In the genomic region with DNA sequence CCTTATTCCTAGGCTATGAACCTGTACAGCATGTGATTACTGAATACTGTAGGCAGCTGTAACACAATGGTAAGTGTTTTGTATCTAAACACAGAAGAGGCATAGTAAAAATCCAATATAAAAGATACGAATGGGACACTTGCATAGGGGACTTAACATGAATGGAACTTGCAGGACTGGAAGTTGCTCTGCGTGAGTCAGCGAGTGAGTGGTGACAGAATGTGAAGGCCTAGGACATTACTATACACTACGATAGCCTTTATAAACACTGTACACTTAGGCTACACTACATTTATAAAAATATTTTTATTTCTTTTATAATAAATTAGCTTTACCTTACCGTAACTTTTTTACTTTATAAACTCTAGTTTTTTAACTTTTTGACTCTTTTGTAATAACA, we compare ENCODE assay signal across 23 cellular contexts.
DNase-seq lines count a peak whose midpoint lies in the region; ATAC-seq, FAIRE-seq and TF ChIP-seq lines count a peak whose summit lies in the region.
"Had no signal": no experiment of that assay in that cellular context is flagged by ENCODE, and none has a peak within 500 bp of the region (broad histone marks: within the 10 kb centered on the region; RNA-seq: fewer than 3 reads in every experiment).

No MANE protein-coding gene starts in this region.

- TF ChIP-seq EP300 in K562 (IDR thresholded peaks at IDR 0.05; ENCODE audit: low read length): no peak

- H3K9ac ChIP-seq in K562 (ENCODE audit: insufficient read depth in 1 of 2, low read depth in 2 of 2, low read length in 2 of 2) (no peak overlapping the region), smooth muscle cell (ENCODE audit: low read depth) (no peak overlapping the region)
- H3K9ac ChIP-seq: BLaER1 treated with 17β-estradiol and CSF1 and Interleukin-3, amounts not matched to agents 10 nM and 100 nM had no signal

- H3K27ac ChIP-seq in K562 (ENCODE audit: extremely low read depth, low read depth, low read length): peak overlapping the region; percentile 47; the same call in 1 of the 3 replicates
- peak overlapping the region; percentile 79 for H3K27ac ChIP-seq in smooth muscle cell (ENCODE audit: low read depth)
- no peak overlapping the region for H3K27ac ChIP-seq in spleen
- H3K27ac ChIP-seq: 22Rv1; BLaER1 treated with 17β-estradiol and CSF1 and Interleukin-3, amounts not matched to agents 10 nM and 100 nM had no signal

- DNase-seq in M059J (ENCODE audit: low read depth) (peak; percentile 3), K562 (ENCODE audit: extremely low read depth in 1 of 4, low spot score in 3 of 4) (peak in 1 of 4 experiments; percentile 29), epithelial cell of esophagus (ENCODE audit: low read depth) (peak; percentile 65), smooth muscle cell (lab: John Stamatoyannopoulos, UW; ENCODE audit: unreplicated experiment) (no peak), spleen (no peak), H4 (ENCODE audit: low spot score) (no peak)
- DNase-seq: AML-193; BE2C; CD4-positive, alpha-beta T cell; CD8-positive, alpha-beta memory T cell; DMS 273 treated with DMSO at 0.1 percent for 48 hours; DMS79; GDM1 had no signal

- no peaks in the 10 kb centered on the region for H3F3A ChIP-seq in smooth muscle cell (ENCODE audit: low read depth)

- no TSS peak for BruUV-seq in K562 (replicated peaks; lab: Mats Ljungman, UMichigan)

- H3K79me2 ChIP-seq in K562 (ENCODE audit: control insufficient read depth, insufficient read depth, low read length) (no peaks in the 10 kb centered on the region), smooth muscle cell (ENCODE audit: low read depth) (no peaks in the 10 kb centered on the region)

- no peak for TF ChIP-seq POLR2A in K562 (conservative IDR thresholded peaks at IDR 0.05)
- no peak for TF ChIP-seq POLR2A in spleen (IDR thresholded peaks at IDR 0.05)

- H2AFZ ChIP-seq in K562 (ENCODE audit: low read depth, low read length) (peak overlapping the region; percentile 28; the same call in 1 of the 2 replicates), smooth muscle cell (ENCODE audit: low read depth) (no peak overlapping the region)
- H2AFZ ChIP-seq: GM23338 had no signal

- H3K4me1 ChIP-seq in K562 (replicated peaks in 1 of 2; ENCODE audit: control insufficient read depth in 2 of 2, insufficient read depth in 2 of 2, low read length in 2 of 2) (peaks cover 0 to 9% of the 10 kb centered on the region in 2 experiments; a peak in 2 of 5 replicates), smooth muscle cell (ENCODE audit: low read depth) (no peaks in the 10 kb centered on the region), spleen (no peaks in the 10 kb centered on the region)
- H3K4me1 ChIP-seq: BE2C; BLaER1 treated with 17β-estradiol and CSF1 and Interleukin-3, amounts not matched to agents 10 nM and 100 nM; HAP-1 had no signal

- no peaks in the 10 kb centered on the region for H3K27me3 ChIP-seq in K562 (ENCODE audit: control insufficient read depth in 2 of 2, insufficient read depth in 2 of 2, low read length in 2 of 2)
- H3K27me3 ChIP-seq in smooth muscle cell (ENCODE audit: low read depth): no peaks in the 10 kb centered on the region
- no peaks in the 10 kb centered on the region for H3K27me3 ChIP-seq in spleen (replicated peaks in 1 of 7)
- H3K27me3 ChIP-seq: BE2C; BLaER1 treated with 17β-estradiol and CSF1 and Interleukin-3, amounts not matched to agents 10 nM and 100 nM had no signal

- H3K9me3 ChIP-seq in K562 (replicated peaks; ENCODE audit: control insufficient read depth, insufficient read depth, low read depth, low read length) (no peaks in the 10 kb centered on the region; the same call in 1 of the 2 replicates), smooth muscle cell (replicated peaks; ENCODE audit: low read depth) (no peaks in the 10 kb centered on the region), spleen (no peaks in the 10 kb centered on the region)
- H3K9me3 ChIP-seq: BE2C; BLaER1 treated with 17β-estradiol and CSF1 and Interleukin-3, amounts not matched to agents 10 nM and 100 nM; HAP-1 had no signal

- in situ Hi-C loops in K562 (cut with MboI): no loop called here

- H3K9me1 ChIP-seq in K562 (ENCODE audit: control insufficient read depth, insufficient read depth, low read length): no peaks in the 10 kb centered on the region

- TF ChIP-seq CTCF in K562 (IDR thresholded peaks at IDR 0.05 in 2 of 3, conservative IDR thresholded peaks at IDR 0.05 in 1 of 3; ENCODE audit: insufficient read depth in 2 of 3, low read depth in 1 of 3, low read length in 3 of 3) (no peak), epithelial cell of esophagus (IDR thresholded peaks at IDR 0.05; ENCODE audit: insufficient read depth, low read depth, low read length, missing control alignments) (no peak), smooth muscle cell (IDR thresholded peaks at IDR 0.05; ENCODE audit: borderline replicate concordance, insufficient read depth, poor library complexity, severe bottlenecking) (no peak), spleen (IDR thresholded peaks at IDR 0.05 in 8 of 11, conservative IDR thresholded peaks at IDR 0.05 in 3 of 11) (no peak)

- CTCF ChIA-PET in K562 (lab: Yijun Ruan, JAX; ENCODE audit: low intra/inter-chr PET ratio): no interaction called here

- no peak for TF ChIP-seq RAD21 in K562 (CRISPR knock-in tag; conservative IDR thresholded peaks at IDR 0.05 in 1 of 2, IDR thresholded peaks at IDR 0.05 in 1 of 2)

- H3K4me2 ChIP-seq in K562 (ENCODE audit: insufficient read depth, low read length): no peak overlapping the region
- H3K4me2 ChIP-seq in smooth muscle cell: no peak overlapping the region
- H3K4me2 ChIP-seq: BLaER1 treated with 17β-estradiol and CSF1 and Interleukin-3, amounts not matched to agents 10 nM and 100 nM; GM23338 had no signal

- POLR2A ChIA-PET in K562 (lab: Yijun Ruan, JAX): no interaction called here

- intact Hi-C loops in K562 (cut with micrococcal nuclease): loop anchor here (5.0 kb wide), 1 partner anchor 79 kb away; the partner anchor contains the start of gene PGR
- intact Hi-C loops in spleen (cut with DNase I; ENCODE audit: low total_unique reads): no loop called here

- H4K20me1 ChIP-seq in K562 (replicated peaks; ENCODE audit: control insufficient read depth, insufficient read depth, low read length): no peaks in the 10 kb centered on the region
- no peaks in the 10 kb centered on the region for H4K20me1 ChIP-seq in smooth muscle cell (ENCODE audit: low read depth)
- H4K20me1 ChIP-seq: BLaER1 treated with 17β-estradiol and CSF1 and Interleukin-3, amounts not matched to agents 10 nM and 100 nM had no signal

- no peaks in the 10 kb centered on the region; the same call in 2 of the 3 replicates for H3K36me3 ChIP-seq in K562 (ENCODE audit: control insufficient read depth, insufficient read depth, low read length)
- no peaks in the 10 kb centered on the region for H3K36me3 ChIP-seq in smooth muscle cell (ENCODE audit: low read depth)
- no peaks in the 10 kb centered on the region for H3K36me3 ChIP-seq in spleen
- H3K36me3 ChIP-seq: BE2C; BLaER1 treated with 17β-estradiol and CSF1 and Interleukin-3, amounts not matched to agents 10 nM and 100 nM; HAP-1 had no signal

- peak; percentile 61 for ATAC-seq in K562
- no peak for ATAC-seq in esophagus mucosa
- ATAC-seq: GM12878, GM23338 had no signal

- H3K4me3 ChIP-seq in K562: no peak overlapping the region
- no peak overlapping the region for H3K4me3 ChIP-seq in epithelial cell of esophagus (ENCODE audit: low read length)
- no peak overlapping the region for H3K4me3 ChIP-seq in smooth muscle cell
- no peak overlapping the region for H3K4me3 ChIP-seq in spleen
- H3K4me3 ChIP-seq: BLaER1 treated with 17β-estradiol and CSF1 and Interleukin-3, amounts not matched to agents 10 nM and 100 nM; GM12878; GM23338; HAP-1 had no signal

- 23% methylated on average over 5 of the region's 5 CpGs for WGBS in K562 (ENCODE audit: insufficient coverage, low coverage, missing lambda C conversion rate)
- WGBS in smooth muscle cell (ENCODE audit: low lambda C conversion rate): 61% methylated on average over 5 of the region's 5 CpGs
- WGBS in spleen, 5 donors: 90 to 94% (median 93%) methylated on average over 5 of the region's 5 CpGs

- no peak for FAIRE-seq in K562 (lab: Jason Lieb, UNC)
- FAIRE-seq: A204.1, D721Med, GM12878, GM19239, H54 had no signal

TF ChIP-seq in K562, 482 proteins besides CTCF, POLR2A, EP300 and RAD21:
- TF ChIP-seq KAT7 (CRISPR knock-in tag; IDR thresholded peaks at IDR 0.05; ENCODE audit: borderline replicate concordance) (no peak), NFE2 (IDR thresholded peaks at IDR 0.05; ENCODE audit: low read depth) (0 out of 2 replicates have a peak, but pooled peaks have one; percentile 3)

Comparison
In these comparisons a context has a peak if more than half of its experiments do, and no peak if none do; other contexts are left out.
1. DNase-seq: peak in M059J (single experiment) and epithelial cell of esophagus (single experiment); none in smooth muscle cell (single experiment), spleen (single experiment) and H4 (single experiment).
2. H3K27ac ChIP-seq: peak in K562 (single experiment) and smooth muscle cell (single experiment); none in spleen (0 of 8).